15 cellular contexts compared by ENCODE assay signal in the genomic region with DNA sequence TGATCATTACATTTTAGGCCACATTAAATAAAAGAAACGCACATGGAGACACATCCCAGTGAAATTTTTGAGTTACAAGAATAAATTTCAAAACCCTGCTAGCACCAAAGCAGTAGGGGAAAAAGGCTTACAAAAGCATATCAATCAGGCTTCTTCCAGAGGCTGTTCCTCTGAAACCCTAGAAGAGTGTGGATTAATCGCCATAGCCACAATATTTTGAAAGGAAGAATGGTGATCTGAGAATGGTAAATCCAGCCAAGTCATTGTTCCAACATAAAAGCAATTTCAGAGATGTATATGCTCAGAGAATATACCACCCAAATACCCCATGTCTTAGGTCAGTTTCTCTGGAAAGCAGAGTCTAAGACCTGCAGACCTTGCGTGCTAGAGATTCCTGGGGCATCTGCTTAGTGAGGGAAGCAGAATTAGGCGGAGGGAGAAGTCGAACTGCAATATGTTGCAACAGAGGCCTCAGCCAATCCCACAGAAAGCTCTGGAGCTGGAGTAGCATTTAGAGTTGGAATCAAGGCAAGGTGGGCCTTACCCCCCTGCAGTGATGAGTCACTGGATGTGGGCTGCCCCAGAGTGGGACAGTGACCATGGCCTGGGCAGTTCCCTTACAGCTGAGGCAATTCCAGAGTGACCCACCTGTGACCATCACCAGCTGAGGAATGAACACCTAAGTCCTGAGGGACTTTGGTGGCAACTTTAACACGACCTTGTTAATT.
DNase-seq lines count a peak whose midpoint lies in the region; ATAC-seq and TF ChIP-seq lines count a peak whose summit lies in the region.
"Had no signal": no experiment of that assay in that cellular context is flagged by ENCODE, and none has a peak within 500 bp of the region (broad histone marks: within the 10 kb centered on the region; RNA-seq: fewer than 3 reads in every experiment).

No MANE protein-coding gene starts in this region.

- H3K4ac ChIP-seq in mesendoderm (ENCODE audit: low read depth, low read length) = no peak overlapping the region

- H2BK120ac ChIP-seq in mesendoderm (ENCODE audit: low read depth, low read length) = no peak overlapping the region

- H4K5ac ChIP-seq in mesendoderm (ENCODE audit: low read length) = no peak overlapping the region

- no peak overlapping the region for H3K9ac ChIP-seq in mesendoderm (ENCODE audit: low read length)
- H3K9ac ChIP-seq: BLaER1 treated with 17β-estradiol and CSF1 and Interleukin-3, amounts not matched to agents 10 nM and 100 nM had no signal

- peaks cover 1% of the 10 kb centered on the region for H3K4me1 ChIP-seq in mesendoderm (ENCODE audit: control insufficient read depth, low read depth, low read length)
- H3K4me1 ChIP-seq: BLaER1 treated with 17β-estradiol and CSF1 and Interleukin-3, amounts not matched to agents 10 nM and 100 nM had no signal

- H3K4me2 ChIP-seq in mesendoderm (ENCODE audit: low read length) = no peak overlapping the region
- H3K4me2 ChIP-seq: BLaER1 treated with 17β-estradiol and CSF1 and Interleukin-3, amounts not matched to agents 10 nM and 100 nM had no signal

- H3K27me3 Mint-ChIP-seq in nephron progenitor cell (ENCODE audit: low read depth, poor library complexity) = peaks cover 5% of the 10 kb centered on the region

- H2AK5ac ChIP-seq in mesendoderm (ENCODE audit: low read length) = no peak overlapping the region

- no peak overlapping the region for H2BK15ac ChIP-seq in mesendoderm (replicated peaks; ENCODE audit: low read depth)

- no peak overlapping the region for H3K27ac ChIP-seq in mesendoderm (ENCODE audit: low read depth, low read length)
- H3K27ac ChIP-seq: BLaER1 treated with 17β-estradiol and CSF1 and Interleukin-3, amounts not matched to agents 10 nM and 100 nM had no signal

- no peaks in the 10 kb centered on the region for H3K27me3 ChIP-seq in mesendoderm (ENCODE audit: insufficient read depth, low read length, poor library complexity)
- H3K27me3 ChIP-seq: BLaER1 treated with 17β-estradiol and CSF1 and Interleukin-3, amounts not matched to agents 10 nM and 100 nM had no signal

- WGBS in mesendoderm (ENCODE audit: extremely low coverage, insufficient coverage, low lambda C conversion rate) = no CpG with 5 or more reads among the region's 6 CpGs

- no peaks in the 10 kb centered on the region for H3K79me2 ChIP-seq in mesendoderm (ENCODE audit: control insufficient read depth, insufficient read depth, low read length)

- peaks cover 5% of the 10 kb centered on the region for H3K9me3 Mint-ChIP-seq in nephron progenitor cell
- H3K9me3 Mint-ChIP-seq: CD4-positive, alpha-beta T cell had no signal

- no peak overlapping the region for H3K4me3 Mint-ChIP-seq in nephron progenitor cell
- H3K4me3 Mint-ChIP-seq: CD4-positive, alpha-beta T cell; GM23338 had no signal

- H3K4me3 ChIP-seq in mesendoderm (ENCODE audit: low read length) = no peak overlapping the region
- H3K4me3 ChIP-seq: BLaER1 treated with 17β-estradiol and CSF1 and Interleukin-3, amounts not matched to agents 10 nM and 100 nM; GM23338 had no signal

- H4K8ac ChIP-seq in mesendoderm (ENCODE audit: low read depth, low read length) = no peak overlapping the region

- H3K27ac Mint-ChIP-seq in nephron progenitor cell = no peak overlapping the region
- H3K27ac Mint-ChIP-seq: CD4-positive, alpha-beta T cell had no signal

- no peaks in the 10 kb centered on the region for H3K36me3 ChIP-seq in mesendoderm (ENCODE audit: control insufficient read depth, insufficient read depth, low read length)
- H3K36me3 ChIP-seq: BLaER1 treated with 17β-estradiol and CSF1 and Interleukin-3, amounts not matched to agents 10 nM and 100 nM had no signal

- no peak overlapping the region for H3K18ac ChIP-seq in mesendoderm (ENCODE audit: low read length)

- no peak overlapping the region for H3K56ac ChIP-seq in mesendoderm (ENCODE audit: low read length)

- DNase-seq in NCI-H82 (lab: John Stamatoyannopoulos, UW) (peak; percentile 62), NCI-H82 treated with DMSO at 0.1 percent for 48 hours (lab: John Stamatoyannopoulos, UW; ENCODE audit: unreplicated experiment) (no peak), ecto neural progenitor cell (ENCODE audit: low spot score) (peak; percentile 51), mesendoderm (peak; percentile 42), nephron progenitor cell (no peak), SHP77 treated with DMSO at 0.1 percent for 48 hours (lab: John Stamatoyannopoulos, UW) (no peak)
- DNase-seq: 8988T; AML-193; Calu3; CD4-positive, alpha-beta T cell; DMS 273 treated with DMSO at 0.1 percent for 48 hours had no signal

- no peak overlapping the region for H2BK5ac ChIP-seq in mesendoderm (ENCODE audit: low read length)

- TF ChIP-seq CTCF in nephron progenitor cell (IDR thresholded peaks at IDR 0.05) = no peak

- peaks cover 70% of the 10 kb centered on the region for H3K4me1 Mint-ChIP-seq in nephron progenitor cell

- H3K79me1 ChIP-seq in mesendoderm (ENCODE audit: low read length) = no peaks in the 10 kb centered on the region

- no peak overlapping the region for H3K23ac ChIP-seq in mesendoderm (ENCODE audit: low read length)

- no peaks in the 10 kb centered on the region for H3K36me3 Mint-ChIP-seq in nephron progenitor cell (ENCODE audit: low read depth)

- no peak for ATAC-seq in HG03039 (IDR thresholded peaks at IDR 0.05; ENCODE audit: unreplicated experiment)
- no peak for ATAC-seq in GM21717 (IDR thresholded peaks at IDR 0.05; ENCODE audit: unreplicated experiment)

Comparison
In these comparisons a context has a peak if more than half of its experiments do, and no peak if none do; other contexts are left out.
1. DNase-seq: peak in NCI-H82 (single experiment), ecto neural progenitor cell (single experiment) and mesendoderm (single experiment); none in NCI-H82 treated with DMSO at 0.1 percent for 48 hours (single experiment), nephron progenitor cell (single experiment) and SHP77 treated with DMSO at 0.1 percent for 48 hours (single experiment).